1 cellular context compared by ENCODE assay signal in the genomic region with DNA sequence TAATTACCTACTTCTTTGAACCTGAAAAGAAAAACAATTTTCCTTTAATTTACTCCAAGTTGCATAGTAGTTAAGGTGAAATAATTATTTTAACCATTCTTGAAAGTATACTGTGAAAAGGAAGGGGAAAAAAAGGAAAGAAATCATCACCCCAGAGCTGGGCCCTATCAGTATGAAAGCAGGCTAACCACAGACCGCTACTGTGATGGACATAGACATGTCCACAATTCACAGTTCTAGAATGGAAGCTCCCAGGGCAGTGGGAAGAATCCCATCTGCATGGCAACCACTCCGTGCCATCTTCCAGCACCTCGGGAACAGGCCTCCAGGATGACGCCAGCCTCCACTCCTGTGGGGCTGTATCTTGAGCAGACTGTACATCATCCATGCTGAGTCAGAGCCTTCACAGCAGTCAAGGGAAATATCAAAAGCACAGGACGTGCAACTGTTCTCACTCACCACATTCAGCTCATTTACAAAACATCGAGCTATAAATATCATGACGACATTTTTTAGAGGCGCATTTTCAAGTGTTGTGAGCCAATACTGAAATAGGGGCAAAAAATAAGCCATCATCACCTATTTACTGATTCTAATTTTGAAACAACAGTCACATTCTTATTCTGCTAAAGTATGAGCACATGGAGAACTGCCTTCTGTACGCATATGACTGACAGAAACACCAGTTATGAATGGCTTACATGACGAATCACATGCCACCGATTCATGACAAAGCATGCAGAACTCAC.
TF ChIP-seq lines count a peak whose summit lies in the region.

No MANE protein-coding gene starts in this region.

TF ChIP-seq in K562, 482 proteins besides CTCF, POLR2A, EP300 and RAD21 (continued from another document and continues in another):
- no peak for TF ChIP-seq RAD51 (IDR thresholded peaks at IDR 0.05; ENCODE audit: borderline replicate concordance, low read depth)
- TF ChIP-seq, protein P1, sequence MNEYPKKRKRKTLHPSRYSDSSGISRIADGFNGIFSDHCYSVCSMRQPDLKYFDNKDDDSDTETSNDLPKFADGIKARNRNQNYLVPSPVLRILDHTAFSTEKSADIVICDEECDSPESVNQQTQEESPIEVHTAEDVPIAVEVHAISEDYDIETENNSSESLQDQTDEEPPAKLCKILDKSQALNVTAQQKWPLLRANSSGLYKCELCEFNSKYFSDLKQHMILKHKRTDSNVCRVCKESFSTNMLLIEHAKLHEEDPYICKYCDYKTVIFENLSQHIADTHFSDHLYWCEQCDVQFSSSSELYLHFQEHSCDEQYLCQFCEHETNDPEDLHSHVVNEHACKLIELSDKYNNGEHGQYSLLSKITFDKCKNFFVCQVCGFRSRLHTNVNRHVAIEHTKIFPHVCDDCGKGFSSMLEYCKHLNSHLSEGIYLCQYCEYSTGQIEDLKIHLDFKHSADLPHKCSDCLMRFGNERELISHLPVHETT (CRISPR knock-in tag; conservative IDR thresholded peaks at IDR 0.05 in 1 of 2, IDR thresholded peaks at IDR 0.05 in 1 of 2), result no peak
- TF ChIP-seq TAF9B (IDR thresholded peaks at IDR 0.05; ENCODE audit: partially characterized antibody), result no peak
- TF ChIP-seq ELF4 (CRISPR knock-in tag; IDR thresholded peaks at IDR 0.05), result 0 out of 2 replicates have a peak, but pooled peaks have one; percentile 53
- no peak for TF ChIP-seq HDAC8 (tag; IDR thresholded peaks at IDR 0.05)
- TF ChIP-seq TBP (optimal IDR thresholded peaks at IDR 0.05; ENCODE audit: low read depth, low read length), result no peak
- TF ChIP-seq PATZ1 (CRISPR knock-in tag; IDR thresholded peaks at IDR 0.05; ENCODE audit: borderline replicate concordance), result no peak
- no peak for TF ChIP-seq GABPA (tag; conservative IDR thresholded peaks at IDR 0.05; ENCODE audit: low read depth)
- TF ChIP-seq MAFG (tag; conservative IDR thresholded peaks at IDR 0.05), result peak; percentile 58
- 0 out of 2 replicates have a peak, but pooled peaks have one; percentile 13 for TF ChIP-seq FOSL1 (tag; conservative IDR thresholded peaks at IDR 0.05)
- no peak for TF ChIP-seq ZNF57 (CRISPR knock-in tag; IDR thresholded peaks at IDR 0.05)
- peak; percentile 61 for TF ChIP-seq MAFK (IDR thresholded peaks at IDR 0.05; ENCODE audit: low read length)
- TF ChIP-seq XRCC4 (IDR thresholded peaks at IDR 0.05; ENCODE audit: extremely low read depth, insufficient read depth, insufficient read length), result no peak
- no peak for TF ChIP-seq SIN3A (IDR thresholded peaks at IDR 0.05; ENCODE audit: borderline replicate concordance in 2 of 2, control insufficient read depth in 1 of 2, low read depth in 2 of 2, low read length in 2 of 2)
- no peak for TF ChIP-seq PBX2 (CRISPR knock-in tag; IDR thresholded peaks at IDR 0.05; ENCODE audit: low read depth)
- TF ChIP-seq PBX2 (tag; conservative IDR thresholded peaks at IDR 0.05; ENCODE audit: low read depth), result peak; percentile 73
- TF ChIP-seq ZNF197 (CRISPR knock-in tag; IDR thresholded peaks at IDR 0.05; ENCODE audit: low read depth), result no peak
- TF ChIP-seq RBFOX2 (IDR thresholded peaks at IDR 0.05; ENCODE audit: low read depth, low read length), result no peak
- TF ChIP-seq ILK (tag; IDR thresholded peaks at IDR 0.05; ENCODE audit: borderline replicate concordance, low read depth), result no peak
- TF ChIP-seq ZSCAN29 (IDR thresholded peaks at IDR 0.05), result no peak
- TF ChIP-seq SRSF1 (IDR thresholded peaks at IDR 0.05; ENCODE audit: low read depth, low read length), result no peak
- TF ChIP-seq TGIF2 (CRISPR knock-in tag; IDR thresholded peaks at IDR 0.05), result no peak
- TF ChIP-seq, protein P2, sequence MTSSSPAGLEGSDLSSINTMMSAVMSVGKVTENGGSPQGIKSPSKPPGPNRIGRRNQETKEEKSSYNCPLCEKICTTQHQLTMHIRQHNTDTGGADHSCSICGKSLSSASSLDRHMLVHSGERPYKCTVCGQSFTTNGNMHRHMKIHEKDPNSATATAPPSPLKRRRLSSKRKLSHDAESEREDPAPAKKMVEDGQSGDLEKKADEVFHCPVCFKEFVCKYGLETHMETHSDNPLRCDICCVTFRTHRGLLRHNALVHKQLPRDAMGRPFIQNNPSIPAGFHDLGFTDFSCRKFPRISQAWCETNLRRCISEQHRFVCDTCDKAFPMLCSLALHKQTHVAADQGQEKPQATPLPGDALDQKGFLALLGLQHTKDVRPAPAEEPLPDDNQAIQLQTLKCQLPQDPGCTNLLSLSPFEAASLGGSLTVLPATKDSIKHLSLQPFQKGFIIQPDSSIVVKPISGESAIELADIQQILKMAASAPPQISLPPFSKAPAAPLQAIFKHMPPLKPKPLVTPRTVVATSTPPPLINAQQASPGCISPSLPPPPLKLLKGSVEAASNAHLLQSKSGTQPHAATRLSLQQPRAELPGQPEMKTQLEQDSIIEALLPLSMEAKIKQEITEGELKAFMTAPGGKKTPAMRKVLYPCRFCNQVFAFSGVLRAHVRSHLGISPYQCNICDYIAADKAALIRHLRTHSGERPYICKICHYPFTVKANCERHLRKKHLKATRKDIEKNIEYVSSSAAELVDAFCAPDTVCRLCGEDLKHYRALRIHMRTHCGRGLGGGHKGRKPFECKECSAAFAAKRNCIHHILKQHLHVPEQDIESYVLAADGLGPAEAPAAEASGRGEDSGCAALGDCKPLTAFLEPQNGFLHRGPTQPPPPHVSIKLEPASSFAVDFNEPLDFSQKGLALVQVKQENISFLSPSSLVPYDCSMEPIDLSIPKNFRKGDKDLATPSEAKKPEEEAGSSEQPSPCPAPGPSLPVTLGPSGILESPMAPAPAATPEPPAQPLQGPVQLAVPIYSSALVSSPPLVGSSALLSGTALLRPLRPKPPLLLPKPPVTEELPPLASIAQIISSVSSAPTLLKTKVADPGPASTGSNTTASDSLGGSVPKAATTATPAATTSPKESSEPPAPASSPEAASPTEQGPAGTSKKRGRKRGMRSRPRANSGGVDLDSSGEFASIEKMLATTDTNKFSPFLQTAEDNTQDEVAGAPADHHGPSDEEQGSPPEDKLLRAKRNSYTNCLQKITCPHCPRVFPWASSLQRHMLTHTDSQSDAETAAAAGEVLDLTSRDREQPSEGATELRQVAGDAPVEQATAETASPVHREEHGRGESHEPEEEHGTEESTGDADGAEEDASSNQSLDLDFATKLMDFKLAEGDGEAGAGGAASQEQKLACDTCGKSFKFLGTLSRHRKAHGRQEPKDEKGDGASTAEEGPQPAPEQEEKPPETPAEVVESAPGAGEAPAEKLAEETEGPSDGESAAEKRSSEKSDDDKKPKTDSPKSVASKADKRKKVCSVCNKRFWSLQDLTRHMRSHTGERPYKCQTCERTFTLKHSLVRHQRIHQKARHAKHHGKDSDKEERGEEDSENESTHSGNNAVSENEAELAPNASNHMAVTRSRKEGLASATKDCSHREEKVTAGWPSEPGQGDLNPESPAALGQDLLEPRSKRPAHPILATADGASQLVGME (CRISPR knock-in tag; IDR thresholded peaks at IDR 0.05), result 0 out of 2 replicates have a peak, but pooled peaks have one; percentile 32
- no peak for TF ChIP-seq NR2C2 (CRISPR knock-in tag; IDR thresholded peaks at IDR 0.05)
- no peak for TF ChIP-seq NR2C2 (tag; IDR thresholded peaks at IDR 0.05)
- no peak for TF ChIP-seq SP1 (CRISPR knock-in tag; IDR thresholded peaks at IDR 0.05)
- peak; percentile 13; the same call in 1 of the 2 replicates for TF ChIP-seq PKNOX1 (IDR thresholded peaks at IDR 0.05)
- TF ChIP-seq GTF2A2 (tag; IDR thresholded peaks at IDR 0.05), result no peak
- TF ChIP-seq RBM25 (IDR thresholded peaks at IDR 0.05; ENCODE audit: low read depth, low read length, severe bottlenecking), result no peak
- TF ChIP-seq, protein P3, sequence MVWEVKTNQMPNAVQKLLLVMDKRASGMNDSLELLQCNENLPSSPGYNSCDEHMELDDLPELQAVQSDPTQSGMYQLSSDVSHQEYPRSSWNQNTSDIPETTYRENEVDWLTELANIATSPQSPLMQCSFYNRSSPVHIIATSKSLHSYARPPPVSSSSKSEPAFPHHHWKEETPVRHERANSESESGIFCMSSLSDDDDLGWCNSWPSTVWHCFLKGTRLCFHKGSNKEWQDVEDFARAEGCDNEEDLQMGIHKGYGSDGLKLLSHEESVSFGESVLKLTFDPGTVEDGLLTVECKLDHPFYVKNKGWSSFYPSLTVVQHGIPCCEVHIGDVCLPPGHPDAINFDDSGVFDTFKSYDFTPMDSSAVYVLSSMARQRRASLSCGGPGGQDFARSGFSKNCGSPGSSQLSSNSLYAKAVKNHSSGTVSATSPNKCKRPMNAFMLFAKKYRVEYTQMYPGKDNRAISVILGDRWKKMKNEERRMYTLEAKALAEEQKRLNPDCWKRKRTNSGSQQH (CRISPR knock-in tag; IDR thresholded peaks at IDR 0.05), result no peak
- no peak for TF ChIP-seq GATA2 (CRISPR knock-in tag; IDR thresholded peaks at IDR 0.05)
- no peak for TF ChIP-seq CEBPG (CRISPR knock-in tag; IDR thresholded peaks at IDR 0.05)
- 0 out of 4 replicates have a peak, but pooled peaks of 1 of the 2 experiments have one; percentile 47 for TF ChIP-seq CEBPG (tag; conservative IDR thresholded peaks at IDR 0.05 in 1 of 2, IDR thresholded peaks at IDR 0.05 in 1 of 2)
- TF ChIP-seq CREM (IDR thresholded peaks at IDR 0.05; ENCODE audit: low read depth), result 0 out of 2 replicates have a peak, but pooled peaks have one; percentile 15
- no peak for TF ChIP-seq ZNF263 (CRISPR knock-in tag; IDR thresholded peaks at IDR 0.05; ENCODE audit: borderline replicate concordance)
- TF ChIP-seq GTF2F1 (IDR thresholded peaks at IDR 0.05; ENCODE audit: low read depth, low read length), result no peak
- peak; percentile 13; the same call in 1 of the 2 replicates for TF ChIP-seq ZNF316 (IDR thresholded peaks at IDR 0.05)
- TF ChIP-seq, protein P4, sequence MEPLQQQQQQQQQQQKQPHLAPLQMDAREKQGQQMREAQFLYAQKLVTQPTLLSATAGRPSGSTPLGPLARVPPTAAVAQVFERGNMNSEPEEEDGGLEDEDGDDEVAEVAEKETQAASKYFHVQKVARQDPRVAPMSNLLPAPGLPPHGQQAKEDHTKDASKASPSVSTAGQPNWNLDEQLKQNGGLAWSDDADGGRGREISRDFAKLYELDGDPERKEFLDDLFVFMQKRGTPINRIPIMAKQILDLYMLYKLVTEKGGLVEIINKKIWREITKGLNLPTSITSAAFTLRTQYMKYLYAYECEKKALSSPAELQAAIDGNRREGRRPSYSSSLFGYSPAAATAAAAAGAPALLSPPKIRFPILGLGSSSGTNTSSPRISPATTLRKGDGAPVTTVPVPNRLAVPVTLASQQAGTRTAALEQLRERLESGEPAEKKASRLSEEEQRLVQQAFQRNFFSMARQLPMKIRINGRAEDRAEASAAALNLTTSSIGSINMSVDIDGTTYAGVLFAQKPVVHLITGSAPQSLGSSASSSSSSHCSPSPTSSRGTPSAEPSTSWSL (CRISPR knock-in tag; IDR thresholded peaks at IDR 0.05; ENCODE audit: borderline replicate concordance), result no peak
- TF ChIP-seq ARID3A (IDR thresholded peaks at IDR 0.05; ENCODE audit: borderline replicate concordance, low read depth, low read length), result no peak
